19 cellular contexts compared by ENCODE assay signal in the genomic region with DNA sequence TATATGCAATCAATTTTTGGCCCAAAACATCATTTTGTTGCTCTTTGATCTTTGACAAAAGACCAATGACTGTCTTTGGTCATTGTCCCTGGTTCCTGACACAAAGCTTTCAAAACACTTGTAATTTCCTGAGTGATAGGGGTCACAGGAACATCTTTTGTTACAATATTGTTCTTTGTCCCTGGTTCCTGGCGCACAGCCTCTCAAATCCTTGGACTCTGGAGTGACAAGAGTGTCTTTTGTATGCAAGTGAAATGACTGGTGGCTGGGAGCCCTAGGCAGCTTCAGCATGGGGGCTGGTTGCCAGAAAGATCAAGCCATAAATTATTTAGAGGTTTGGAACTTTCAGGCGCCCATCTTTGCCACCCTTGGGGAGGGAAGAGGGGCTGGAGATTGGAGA. TPM values are rescaled to one million over a fixed set of nuclear protein-coding genes. Genes with fewer than 3 reads are reported as not detected.
"Had no signal": no experiment of that assay in that cellular context is flagged by ENCODE, and none has a peak within 500 bp of the region (broad histone marks: within the 10 kb centered on the region; RNA-seq: fewer than 3 reads in every experiment).

No MANE protein-coding gene starts in this region.

- DNase-seq: activated B cell treated with CpG ODN at 0.5 μM for 24 hours; activated CD4-positive, alpha-beta T cell treated with anti-CD3 and anti-CD28 coated beads for 48 hours; activated CD8-positive, alpha-beta memory T cell treated with anti-CD3 and anti-CD28 coated beads, Interleukin-2, amount 50 U/mL, for 4 hours; activated CD8-positive, alpha-beta T cell treated with anti-CD3 and anti-CD28 coated beads, Interleukin-2, amount 10 ng/mL, durations not matched to agents 7 days and 5 days; activated gamma-delta T cell; activated T-cell treated with anti-CD3 and anti-CD28 coated beads, Interleukin-2, amount 50 U/mL, for 48 hours; aorta; dermis blood vessel endothelial cell; foreskin melanocyte; heart left ventricle; islet precursor cell; small intestine; stimulated activated CD4-positive, alpha-beta T cell treated with anti-CD3 and anti-CD28 coated beads, Interleukin-4, amount 100 ng/mL, for 4 hours; stimulated activated CD8-positive, alpha-beta memory T cell treated with anti-CD3 and anti-CD28 coated beads, Interleukin-4, amount 100 ng/mL, for 48 hours; stimulated activated naive CD4-positive, alpha-beta T cell treated with Interleukin-2 at 50 U/mL for 16 hours; T-helper 2 cell; upper lobe of right lung had no signal

- ATAC-seq: activated CD8-positive, alpha-beta T cell treated with anti-CD3 and anti-CD28 coated beads, Interleukin-2, amount 10 ng/mL, durations not matched to agents 7 days and 5 days; activated naive CD4-positive, alpha-beta T cell treated with anti-CD3 and anti-CD28 coated beads, Interleukin-2, amount 50 U/mL, for 72 hours; heart left ventricle; upper lobe of right lung had no signal

RNA-seq across cellular contexts. Expression of a gene that starts 53.9 kb away (rescaled TPM):
- total RNA-seq: dermis blood vessel endothelial cell, posterior vena cava had no signal
